In genomic region chr15:89654847-89655805, GRCh38 we compare ENCODE assay signal across 8 cellular contexts. TPM values are rescaled to one million over a fixed set of nuclear protein-coding genes. Genes with fewer than 3 reads are reported as not detected.
DNase-seq lines count a peak whose midpoint lies in the region; ATAC-seq and TF ChIP-seq lines count a peak whose summit lies in the region.

Gene KIF7, minus strand, starts transcription at chr15:89655467. Its CDS starts 2,537 bp downstream, at chr15:89652930.

- no peaks in the 10 kb centered on the region for H3K36me3 ChIP-seq in effector memory CD4-positive, alpha-beta T cell (ENCODE audit: control insufficient read depth, insufficient read depth, low read length)
- H3K36me3 ChIP-seq in thymus (ENCODE audit: control insufficient read depth, insufficient read depth) = no peaks in the 10 kb centered on the region

- no peak for TF ChIP-seq CTCF in AG09309 (IDR thresholded peaks at IDR 0.05; ENCODE audit: control insufficient read depth, insufficient read depth, low read depth, low read length, missing control alignments)

- no peak within 1 kb of the TSS for H3K27ac ChIP-seq in effector memory CD4-positive, alpha-beta T cell (ENCODE audit: insufficient read depth, low read length, poor library complexity, severe bottlenecking)
- H3K27ac ChIP-seq in thymus (ENCODE audit: low read depth) = peak within 1 kb of the TSS; percentile 5

- no peaks in the 10 kb centered on the region for H3K36me3 Mint-ChIP-seq in memory B cell

- peak within 1 kb of the TSS; percentile 66 for H3K4me3 Mint-ChIP-seq in memory B cell

- H3K27ac Mint-ChIP-seq in memory B cell = no peak within 1 kb of the TSS

- ATAC-seq in GM19035 (IDR thresholded peaks at IDR 0.05; ENCODE audit: unreplicated experiment) (peak; percentile 59), memory B cell (ENCODE audit: low read depth) (peak; percentile 35), HG02938 (IDR thresholded peaks at IDR 0.05; ENCODE audit: unreplicated experiment) (no peak)

- H3K4me1 ChIP-seq in effector memory CD4-positive, alpha-beta T cell (ENCODE audit: control insufficient read depth, insufficient read depth, low read length, poor library complexity, severe bottlenecking) = peaks cover 5% of the 10 kb centered on the region
- H3K4me1 ChIP-seq in thymus (ENCODE audit: control insufficient read depth, insufficient read depth, low read length) = peaks cover 4% of the 10 kb centered on the region

- H3K9me3 ChIP-seq in effector memory CD4-positive, alpha-beta T cell (ENCODE audit: control insufficient read depth, low read length) = no peaks in the 10 kb centered on the region
- H3K9me3 ChIP-seq in thymus (ENCODE audit: control insufficient read depth) = no peaks in the 10 kb centered on the region

- peaks cover 6% of the 10 kb centered on the region for H3K4me1 Mint-ChIP-seq in memory B cell

- 1% methylated on average over 87 of the region's 87 CpGs for WGBS in thymus

- H3K4me3 ChIP-seq in AG09309 (ENCODE audit: control insufficient read depth, low read depth, low read length) (peak within 1 kb of the TSS; percentile 73), thymus (ENCODE audit: low read length) (peak within 1 kb of the TSS; percentile 78)
- H3K4me3 ChIP-seq in effector memory CD4-positive, alpha-beta T cell (ENCODE audit: insufficient read depth, low read depth, low read length, poor library complexity, severe bottlenecking) = peak within 1 kb of the TSS; percentile 25

- H3K9me3 Mint-ChIP-seq in memory B cell = no peaks in the 10 kb centered on the region

- H3K27me3 Mint-ChIP-seq in memory B cell = peaks cover 24% of the 10 kb centered on the region

- DNase-seq in AG09309 (ENCODE audit: low read depth) = no peak
- DNase-seq in SK-MEL-5 (ENCODE audit: low read depth, low spot score) = peak; percentile 18
- no peak for DNase-seq in effector memory CD4-positive, alpha-beta T cell
- no peak for DNase-seq in memory B cell (ENCODE audit: low spot score in 2 of 2)
- no peak for DNase-seq in NCI-H187 treated with DMSO at 0.1 percent for 48 hours (lab: John Stamatoyannopoulos, UW)

- in situ Hi-C loops in SK-MEL-5 (cut with HindIII; ENCODE audit: low pct_unique_long_range_greater_than_20kb, low sequenced_read_pairs) = no loop called here

- peaks cover 17% of the 10 kb centered on the region for H3K27me3 ChIP-seq in effector memory CD4-positive, alpha-beta T cell (replicated peaks; ENCODE audit: control insufficient read depth, insufficient read depth, low read length, poor library complexity, severe bottlenecking)
- peaks cover 2% of the 10 kb centered on the region for H3K27me3 ChIP-seq in thymus (ENCODE audit: control insufficient read depth, insufficient read depth)

RNA-seq across cellular contexts. Expression of gene KIF7, which starts in this region (rescaled TPM):
- total RNA-seq in SK-MEL-5 (2014; rRNA removed; shearing (Covaris generic)) = 2.1 and 2.3 TPM in 2 replicates
- 2.9 and 3.6 TPM in 2 replicates for polyA plus RNA-seq in SK-MEL-5 (2015; cell fraction: cytosol; rRNA removed)
- 7.8 and 8.4 TPM in 2 replicates for polyA plus RNA-seq in SK-MEL-5 (2015; cell fraction: nucleus; rRNA removed)
- polyA plus RNA-seq in thymus = 2.9 TPM

Comparison
In these comparisons a context has a peak if more than half of its experiments do, and no peak if none do; other contexts are left out.
1. H3K4me3 ChIP-seq: peak in every context shown above with its lines; median percentile 78 in thymus; 73 in AG09309; 25 in effector memory CD4-positive, alpha-beta T cell.